In the genomic region with DNA sequence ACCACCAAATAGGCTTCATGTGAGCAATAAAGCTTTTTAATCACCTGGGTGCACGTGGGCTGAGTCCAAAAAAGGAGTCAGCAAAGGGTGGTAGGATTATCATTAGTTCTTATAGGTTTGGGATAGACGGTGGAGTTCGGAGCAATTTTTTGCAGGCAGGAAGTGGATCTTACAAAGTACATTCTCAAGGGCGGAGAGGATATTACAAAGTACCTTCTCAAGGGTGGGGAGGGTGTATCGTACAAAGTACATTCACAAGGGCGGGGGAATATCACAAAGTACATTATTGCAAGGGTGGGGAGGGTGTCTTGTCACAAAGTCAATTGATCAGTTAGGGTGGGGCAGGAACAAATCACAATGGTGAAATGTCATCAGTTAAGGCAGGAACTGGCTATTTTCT, we compare ENCODE assay signal across 14 cellular contexts. TPM values are rescaled to one million over a fixed set of nuclear protein-coding genes. Genes with fewer than 3 reads are reported as not detected.
"Had no signal": no experiment of that assay in that cellular context is flagged by ENCODE, and none has a peak within 500 bp of the region (broad histone marks: within the 10 kb centered on the region; RNA-seq: fewer than 3 reads in every experiment).

No MANE protein-coding gene starts in this region.

RNA-seq across cellular contexts. Expression of a gene that starts 8.6 kb away (rescaled TPM):
- total RNA-seq: activated naive CD8-positive, alpha-beta T cell treated with anti-CD3 and anti-CD28 coated beads for 36 hours; activated T-cell treated with anti-CD3 and anti-CD28 coated beads, Interleukin-2, amount 50 U/mL, for 4 hours; activated T-cell treated with anti-CD3 and anti-CD28 coated beads, Interleukin-2, amount 50 U/mL, for 72 hours; activated T-helper 1 cell treated with anti-CD3 and anti-CD28 coated beads, Interleukin-12 subunit alpha, Interleukin-12 subunit beta, Interleukin-2, Interleukin-4 antibody, amounts not matched to agents 30 ng/mL and 10 ng/mL and 1 ng/mL, durations not matched to agents 14 hours and 24 hours and 36 hours; activated T-helper 2 cell treated with anti-CD3 and anti-CD28 coated beads, Interferon-gamma antibody, Interleukin-2, Interleukin-4, amounts not matched to agents 10 μg/mL and 5 μg/mL and 100 μg/mL, durations not matched to agents 14 hours and 24 hours and 36 hours; ascending aorta; astrocyte; body of pancreas; bronchial epithelial cell; cardiac muscle cell; cardiac septum; cerebellum; chondrocyte had no signal
- polyA plus RNA-seq: adipose tissue, cardiac muscle cell had no signal
